2 cellular contexts compared by ENCODE assay signal in the genomic region with DNA sequence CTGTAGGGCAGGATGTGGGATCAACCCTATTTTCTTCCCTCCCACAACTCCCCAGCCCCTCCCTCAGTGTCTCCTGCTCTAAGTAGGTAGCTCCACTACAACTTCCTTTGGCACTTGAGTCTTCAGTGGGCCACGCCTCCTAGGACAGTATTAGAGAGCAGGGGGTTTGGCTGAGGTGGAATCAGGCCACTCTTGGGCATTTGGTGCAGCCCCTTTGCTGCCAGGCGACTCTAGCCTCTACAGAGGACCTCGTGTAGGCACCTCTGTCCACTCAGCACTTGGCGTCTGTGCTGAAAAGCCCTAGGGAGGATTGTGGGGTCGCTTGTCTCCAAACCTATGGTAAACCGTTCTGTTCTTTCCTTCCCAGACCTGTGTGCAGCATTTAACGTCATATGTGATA.
TF ChIP-seq lines count a peak whose summit lies in the region.

No MANE protein-coding gene starts in this region.

TF ChIP-seq in GM23338, 12 proteins besides CTCF, POLR2A, EP300 and RAD21:
- TF ChIP-seq NANOG (IDR thresholded peaks at IDR 0.05; ENCODE audit: borderline replicate concordance) (no peak), ZNF331 (CRISPR knock-in tag; IDR thresholded peaks at IDR 0.05; ENCODE audit: low read depth) (no peak), STAT1 (IDR thresholded peaks at IDR 0.05; ENCODE audit: unreplicated experiment) (no peak)

TF ChIP-seq in HepG2, 621 proteins besides CTCF, POLR2A, EP300 and RAD21:
- TF ChIP-seq, protein P1, sequence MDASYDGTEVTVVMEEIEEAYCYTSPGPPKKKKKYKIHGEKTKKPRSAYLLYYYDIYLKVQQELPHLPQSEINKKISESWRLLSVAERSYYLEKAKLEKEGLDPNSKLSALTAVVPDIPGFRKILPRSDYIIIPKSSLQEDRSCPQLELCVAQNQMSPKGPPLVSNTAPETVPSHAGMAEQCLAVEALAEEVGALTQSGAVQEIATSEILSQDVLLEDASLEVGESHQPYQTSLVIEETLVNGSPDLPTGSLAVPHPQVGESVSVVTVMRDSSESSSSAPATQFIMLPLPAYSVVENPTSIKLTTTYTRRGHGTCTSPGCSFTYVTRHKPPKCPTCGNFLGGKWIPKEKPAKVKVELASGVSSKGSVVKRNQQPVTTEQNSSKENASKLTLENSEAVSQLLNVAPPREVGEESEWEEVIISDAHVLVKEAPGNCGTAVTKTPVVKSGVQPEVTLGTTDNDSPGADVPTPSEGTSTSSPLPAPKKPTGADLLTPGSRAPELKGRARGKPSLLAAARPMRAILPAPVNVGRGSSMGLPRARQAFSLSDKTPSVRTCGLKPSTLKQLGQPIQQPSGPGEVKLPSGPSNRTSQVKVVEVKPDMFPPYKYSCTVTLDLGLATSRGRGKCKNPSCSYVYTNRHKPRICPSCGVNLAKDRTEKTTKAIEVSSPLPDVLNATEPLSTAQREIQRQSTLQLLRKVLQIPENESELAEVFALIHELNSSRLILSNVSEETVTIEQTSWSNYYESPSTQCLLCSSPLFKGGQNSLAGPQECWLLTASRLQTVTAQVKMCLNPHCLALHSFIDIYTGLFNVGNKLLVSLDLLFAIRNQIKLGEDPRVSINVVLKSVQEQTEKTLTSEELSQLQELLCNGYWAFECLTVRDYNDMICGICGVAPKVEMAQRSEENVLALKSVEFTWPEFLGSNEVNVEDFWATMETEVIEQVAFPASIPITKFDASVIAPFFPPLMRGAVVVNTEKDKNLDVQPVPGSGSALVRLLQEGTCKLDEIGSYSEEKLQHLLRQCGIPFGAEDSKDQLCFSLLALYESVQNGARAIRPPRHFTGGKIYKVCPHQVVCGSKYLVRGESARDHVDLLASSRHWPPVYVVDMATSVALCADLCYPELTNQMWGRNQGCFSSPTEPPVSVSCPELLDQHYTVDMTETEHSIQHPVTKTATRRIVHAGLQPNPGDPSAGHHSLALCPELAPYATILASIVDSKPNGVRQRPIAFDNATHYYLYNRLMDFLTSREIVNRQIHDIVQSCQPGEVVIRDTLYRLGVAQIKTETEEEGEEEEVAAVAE (CRISPR knock-in tag; IDR thresholded peaks at IDR 0.05; ENCODE audit: borderline replicate concordance): no peak
- no peak for TF ChIP-seq ZNF839 (CRISPR knock-in tag; IDR thresholded peaks at IDR 0.05; ENCODE audit: borderline replicate concordance)
- no peak for TF ChIP-seq PHF5A (CRISPR knock-in tag; IDR thresholded peaks at IDR 0.05; ENCODE audit: low read depth, unreplicated experiment)
- no peak for TF ChIP-seq FOSL1 (CRISPR knock-in tag; IDR thresholded peaks at IDR 0.05; ENCODE audit: borderline replicate concordance)
- no peak for TF ChIP-seq TRIM24 (CRISPR knock-in tag; IDR thresholded peaks at IDR 0.05)
- TF ChIP-seq HOXA9 (CRISPR knock-in tag; IDR thresholded peaks at IDR 0.05; ENCODE audit: borderline replicate concordance): no peak
- TF ChIP-seq SP2 (CRISPR knock-in tag; IDR thresholded peaks at IDR 0.05): no peak
- TF ChIP-seq PCBP1 (IDR thresholded peaks at IDR 0.05; ENCODE audit: borderline replicate concordance, low read depth, low read length): no peak
- no peak for TF ChIP-seq TCF7 (IDR thresholded peaks at IDR 0.05; ENCODE audit: low read depth)
